ENCODE assay signal across 1 cellular context in genomic region chr22:21044931-21045584, GRCh38.
TF ChIP-seq lines count a peak whose summit lies in the region.

No MANE protein-coding gene starts in this region.

TF ChIP-seq in IMR-90, 13 proteins besides CTCF, POLR2A, EP300 and RAD21:
- TF ChIP-seq MAZ (IDR thresholded peaks at IDR 0.05; ENCODE audit: borderline replicate concordance, low read depth, low read length): no peak
- 0 out of 2 replicates have a peak, but pooled peaks have one; percentile 4 for TF ChIP-seq FOS (IDR thresholded peaks at IDR 0.05; ENCODE audit: low read depth, low read length)
